In the genomic region with DNA sequence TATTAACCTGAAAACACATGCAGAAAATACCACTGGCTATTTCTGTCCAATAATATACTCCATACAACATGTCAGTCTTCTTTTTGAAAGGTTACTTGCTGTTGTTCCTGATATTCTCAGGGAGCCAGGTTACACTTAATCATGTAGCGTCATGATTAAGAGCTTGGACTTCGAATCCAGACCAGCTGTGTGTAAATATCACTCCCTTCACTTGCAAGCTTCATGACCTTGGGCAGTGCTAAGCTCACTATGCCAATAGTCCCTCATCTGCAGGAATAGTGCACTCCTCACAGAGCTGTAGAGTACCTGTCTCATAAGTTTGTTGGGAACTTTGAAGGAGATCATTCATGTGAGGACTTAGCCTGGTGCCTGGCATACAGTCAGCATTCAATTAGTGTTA, we compare ENCODE assay signal across 31 cellular contexts. TPM values are rescaled to one million over a fixed set of nuclear protein-coding genes. Genes with fewer than 3 reads are reported as not detected.
A peak's percentile ranks its signal among the peaks of the same experiment; 100 is the strongest.
DNase-seq lines count a peak whose midpoint lies in the region; ATAC-seq and TF ChIP-seq lines count a peak whose summit lies in the region.
"Had no signal": no experiment of that assay in that cellular context is flagged by ENCODE, and none has a peak within 500 bp of the region (broad histone marks: within the 10 kb centered on the region; RNA-seq: fewer than 3 reads in every experiment).

No MANE protein-coding gene starts in this region.

- no peak overlapping the region for H3K4me2 ChIP-seq in GM23338

- no peaks in the 10 kb centered on the region for H3K9me3 Mint-ChIP-seq in GM23338
- H3K9me3 Mint-ChIP-seq in endodermal cell = no peaks in the 10 kb centered on the region
- no peaks in the 10 kb centered on the region for H3K9me3 Mint-ChIP-seq in osteocyte (ENCODE audit: unreplicated experiment)
- H3K9me3 Mint-ChIP-seq: activated CD4-positive, alpha-beta memory T cell treated with anti-CD3 and anti-CD28 coated beads for 36 hours; activated T-cell treated with anti-CD3 and anti-CD28 coated beads, Interleukin-2, amount 50 U/mL, for 72 hours; stimulated activated naive CD8-positive, alpha-beta T cell treated with anti-CD3 and anti-CD28 coated beads, Interleukin-15, Interleukin-2, amounts not matched to agents 100 ng/mL and 50 ng/mL, for 24 hours had no signal

- H3K4me1 ChIP-seq in GM23338 (ENCODE audit: insufficient read depth) (peaks cover 4% of the 10 kb centered on the region), endodermal cell (ENCODE audit: control insufficient read depth, insufficient read depth, low read length) (no peaks in the 10 kb centered on the region), foreskin keratinocyte (no peaks in the 10 kb centered on the region)
- H3K4me1 ChIP-seq: gastrocnemius medialis, Peyer's patch, spleen had no signal

- H3K27ac Mint-ChIP-seq in GM23338 (no peak overlapping the region), endodermal cell (no peak overlapping the region), osteocyte (ENCODE audit: unreplicated experiment) (no peak overlapping the region)
- H3K27ac Mint-ChIP-seq: activated CD4-positive, alpha-beta memory T cell treated with anti-CD3 and anti-CD28 coated beads for 36 hours; stimulated activated naive CD8-positive, alpha-beta T cell treated with anti-CD3 and anti-CD28 coated beads, Interleukin-15, Interleukin-2, amounts not matched to agents 100 ng/mL and 50 ng/mL, for 24 hours had no signal

- DNase-seq in GM23338 (ENCODE audit: low spot score) (no peak), NCI-H82 treated with DMSO at 0.1 percent for 48 hours (lab: John Stamatoyannopoulos, UW; ENCODE audit: unreplicated experiment) (peak; percentile 46), endodermal cell (peak; percentile 35), osteocyte (ENCODE audit: extremely low spot score, unreplicated experiment) (peak; percentile 32), GF-D8 (lab: John Stamatoyannopoulos, UW) (no peak), foreskin keratinocyte (no peak)
- DNase-seq: activated CD4-positive, alpha-beta memory T cell treated with anti-CD3 and anti-CD28 coated beads for 36 hours; activated CD4-positive, CD25-positive, alpha-beta regulatory T cell treated with anti-CD3 and anti-CD28 coated beads, Interleukin-2, amount 50 U/mL, for 72 hours; activated naive CD4-positive, alpha-beta T cell treated with Interleukin-2 at 50 U/mL for 16 hours; activated T-cell treated with anti-CD3 and anti-CD28 coated beads, Interleukin-2, amount 50 U/mL, for 72 hours; cerebellar nuclear complex; dorsolateral prefrontal cortex; gastrocnemius medialis; hippocampal formation; NCI-H524 treated with DMSO at 0.1 percent for 48 hours; posterior cingulate gyrus; right cardiac atrium; spleen; stimulated activated CD4-positive, alpha-beta T cell treated with anti-CD3 and anti-CD28 coated beads, Interleukin-2, amount 100 ng/mL, for 24 hours had no signal

- H3K27me3 Mint-ChIP-seq in GM23338 (ENCODE audit: insufficient read depth, low read depth, poor library complexity) = no peaks in the 10 kb centered on the region
- H3K27me3 Mint-ChIP-seq in endodermal cell (ENCODE audit: insufficient read depth) = no peaks in the 10 kb centered on the region
- peaks cover 71% of the 10 kb centered on the region for H3K27me3 Mint-ChIP-seq in osteocyte (ENCODE audit: unreplicated experiment)
- H3K27me3 Mint-ChIP-seq: activated CD4-positive, alpha-beta memory T cell treated with anti-CD3 and anti-CD28 coated beads for 36 hours had no signal

- no peak overlapping the region for H2AFZ ChIP-seq in GM23338

- no peak overlapping the region for H3K27ac ChIP-seq in GM23338 (ENCODE audit: low read depth)
- no peak overlapping the region for H3K27ac ChIP-seq in endodermal cell (ENCODE audit: low read depth, low read length)
- no peak overlapping the region for H3K27ac ChIP-seq in foreskin keratinocyte
- H3K27ac ChIP-seq: dorsolateral prefrontal cortex, gastrocnemius medialis, spleen had no signal

- H3K9ac ChIP-seq in endodermal cell (ENCODE audit: extremely low read depth, low read length, poor library complexity, severe bottlenecking) = no peak overlapping the region

- no peaks in the 10 kb centered on the region for H3K36me3 ChIP-seq in GM23338 (ENCODE audit: insufficient read depth)
- no peaks in the 10 kb centered on the region for H3K36me3 ChIP-seq in endodermal cell (ENCODE audit: control insufficient read depth, insufficient read depth, low read length)
- H3K36me3 ChIP-seq: gastrocnemius medialis, Peyer's patch, spleen had no signal

- no peaks in the 10 kb centered on the region for H3F3A ChIP-seq in GM23338 (replicated peaks; ENCODE audit: low read depth)

- no peak overlapping the region for H3K4me3 Mint-ChIP-seq in GM23338
- no peak overlapping the region for H3K4me3 Mint-ChIP-seq in endodermal cell
- no peak overlapping the region for H3K4me3 Mint-ChIP-seq in osteocyte (ENCODE audit: unreplicated experiment)
- H3K4me3 Mint-ChIP-seq: activated CD4-positive, alpha-beta memory T cell treated with anti-CD3 and anti-CD28 coated beads for 36 hours; activated T-cell treated with anti-CD3 and anti-CD28 coated beads, Interleukin-2, amount 50 U/mL, for 72 hours; stimulated activated naive CD8-positive, alpha-beta T cell treated with anti-CD3 and anti-CD28 coated beads, Interleukin-15, Interleukin-2, amounts not matched to agents 100 ng/mL and 50 ng/mL, for 24 hours had no signal

- no peaks in the 10 kb centered on the region for H3K9me2 ChIP-seq in GM23338 (ENCODE audit: insufficient read depth)

- H3K79me2 ChIP-seq in GM23338 (replicated peaks; ENCODE audit: insufficient read depth) = no peaks in the 10 kb centered on the region

- no peaks in the 10 kb centered on the region for H3K36me3 Mint-ChIP-seq in GM23338 (ENCODE audit: low read depth)
- no peaks in the 10 kb centered on the region for H3K36me3 Mint-ChIP-seq in endodermal cell (ENCODE audit: low read depth)
- H3K36me3 Mint-ChIP-seq in osteocyte (ENCODE audit: unreplicated experiment) = no peaks in the 10 kb centered on the region
- H3K36me3 Mint-ChIP-seq: activated CD4-positive, alpha-beta memory T cell treated with anti-CD3 and anti-CD28 coated beads for 36 hours had no signal

- H3K4me3 ChIP-seq in GM23338 (no peak overlapping the region), endodermal cell (ENCODE audit: low read length) (no peak overlapping the region)
- H3K4me3 ChIP-seq: dorsolateral prefrontal cortex, gastrocnemius medialis, K562, Peyer's patch, spleen had no signal

- H3K4me1 Mint-ChIP-seq in GM23338 (peaks cover 15% of the 10 kb centered on the region), endodermal cell (peaks cover 12% of the 10 kb centered on the region), osteocyte (ENCODE audit: unreplicated experiment) (no peaks in the 10 kb centered on the region)

- 93% methylated on average over 2 of the region's 2 CpGs for WGBS in endodermal cell (ENCODE audit: insufficient coverage in 1 of 2, insufficient read length in 1 of 2), 2 experiments

- ATAC-seq in GM23338 (peak; percentile 32; the same call in 1 of the 3 replicates), foreskin keratinocyte (no peak), HG03432 (IDR thresholded peaks at IDR 0.05; ENCODE audit: unreplicated experiment) (no peak)
- ATAC-seq: activated T-cell treated with anti-CD3 and anti-CD28 coated beads, Interleukin-2, amount 50 U/mL, for 72 hours had no signal

- no peaks in the 10 kb centered on the region for H3K9me3 ChIP-seq in endodermal cell (ENCODE audit: control insufficient read depth, low read length)
- H3K9me3 ChIP-seq: gastrocnemius medialis, Peyer's patch, spleen had no signal

- H4K20me1 ChIP-seq in GM23338 (replicated peaks; ENCODE audit: insufficient read depth) = no peaks in the 10 kb centered on the region

- TF ChIP-seq CTCF in GM23338 (conservative IDR thresholded peaks at IDR 0.05; ENCODE audit: low read depth in 2 of 2) (no peak), endodermal cell (conservative IDR thresholded peaks at IDR 0.05) (no peak), osteocyte (IDR thresholded peaks at IDR 0.05) (no peak), foreskin keratinocyte (conservative IDR thresholded peaks at IDR 0.05) (no peak)

- H3K27me3 ChIP-seq in GM23338 (ENCODE audit: insufficient read depth) = no peaks in the 10 kb centered on the region
- H3K27me3 ChIP-seq in endodermal cell (ENCODE audit: control insufficient read depth, insufficient read depth, low read length, poor library complexity, severe bottlenecking) = no peaks in the 10 kb centered on the region
- peaks cover 44% of the 10 kb centered on the region for H3K27me3 ChIP-seq in foreskin keratinocyte
- H3K27me3 ChIP-seq: gastrocnemius medialis, Peyer's patch, spleen had no signal

TF ChIP-seq in GM23338, 12 proteins besides CTCF, POLR2A, EP300 and RAD21 (continues in another document):
- TF ChIP-seq JUNB (IDR thresholded peaks at IDR 0.05; ENCODE audit: unreplicated experiment) (no peak), CREB1 (CRISPR knock-in tag; IDR thresholded peaks at IDR 0.05; ENCODE audit: low read depth) (no peak), STAT1 (IDR thresholded peaks at IDR 0.05; ENCODE audit: unreplicated experiment) (no peak), NANOG (IDR thresholded peaks at IDR 0.05; ENCODE audit: borderline replicate concordance) (no peak), EZH2phosphoT487 (IDR thresholded peaks at IDR 0.05; ENCODE audit: unreplicated experiment) (no peak)

RNA-seq across cellular contexts. Expression of gene HTR3B, which starts 1.9 kb away (rescaled TPM):
- total RNA-seq in GM23338 (2014; rRNA removed; shearing (Covaris generic)) = not detected in 2 replicates
- not detected in 2 replicates for polyA plus RNA-seq in GM23338 (2016; fragmentation: Nextera tagmentation; extraction: Ambion mirVana)
- total RNA-seq in endodermal cell = not detected
- not detected for polyA plus RNA-seq in endodermal cell (2013, experiment 1 of 2)
- not detected for polyA plus RNA-seq in endodermal cell (2013, experiment 2 of 2)
- not detected in 2 replicates for total RNA-seq in osteocyte
- total RNA-seq in foreskin keratinocyte = not detected in 2 replicates
- not detected in 2 replicates for polyA plus RNA-seq in foreskin keratinocyte
- total RNA-seq: activated CD4-positive, alpha-beta memory T cell treated with anti-CD3 and anti-CD28 coated beads for 36 hours; activated T-cell treated with anti-CD3 and anti-CD28 coated beads, Interleukin-2, amount 50 U/mL, for 72 hours; endothelial cell of umbilical vein; gastrocnemius medialis; HT1080; K562; MCF 10A; myocyte; right cardiac atrium; spleen; T-helper 2 cell treated with Interferon-gamma antibody and Interleukin-4, amounts not matched to agents 100 ng/mL and 5 ng/mL, for 36 hours had no signal
- polyA plus RNA-seq: adipose tissue, AG04450, BJ, endothelial cell of umbilical vein, K562, right cardiac atrium, spleen had no signal

RNA-seq across cellular contexts. Expression of gene USP28, which starts 31.1 kb away (rescaled TPM):
- total RNA-seq in GM23338 (2014; rRNA removed; shearing (Covaris generic)) = 171 and 215 TPM in 2 replicates
- polyA plus RNA-seq in GM23338 (2016; fragmentation: Nextera tagmentation; extraction: Ambion mirVana) (66.6 and 73.9 TPM in 2 replicates), foreskin keratinocyte (6.7 and 9.2 TPM in 2 replicates)
- total RNA-seq in endodermal cell (10 to 100 TPM; 67.0 to 73.7 TPM), osteocyte (37.2 and 39.9 TPM in 2 replicates), foreskin keratinocyte (38.7 and 45.5 TPM in 2 replicates)
- polyA plus RNA-seq in endodermal cell (2013, experiment 1 of 2) = 53.9 TPM
- 48.2 TPM for polyA plus RNA-seq in endodermal cell (2013, experiment 2 of 2)

Comparison
In these comparisons a context has a peak if more than half of its experiments do, and no peak if none do; other contexts are left out.
1. DNase-seq: peak in NCI-H82 treated with DMSO at 0.1 percent for 48 hours (single experiment), endodermal cell (single experiment) and osteocyte (single experiment); none in GM23338 (single experiment), GF-D8 (single experiment) and foreskin keratinocyte (0 of 2).